Comparison of ENCODE assay signal across 1 cellular context in the genomic region with DNA sequence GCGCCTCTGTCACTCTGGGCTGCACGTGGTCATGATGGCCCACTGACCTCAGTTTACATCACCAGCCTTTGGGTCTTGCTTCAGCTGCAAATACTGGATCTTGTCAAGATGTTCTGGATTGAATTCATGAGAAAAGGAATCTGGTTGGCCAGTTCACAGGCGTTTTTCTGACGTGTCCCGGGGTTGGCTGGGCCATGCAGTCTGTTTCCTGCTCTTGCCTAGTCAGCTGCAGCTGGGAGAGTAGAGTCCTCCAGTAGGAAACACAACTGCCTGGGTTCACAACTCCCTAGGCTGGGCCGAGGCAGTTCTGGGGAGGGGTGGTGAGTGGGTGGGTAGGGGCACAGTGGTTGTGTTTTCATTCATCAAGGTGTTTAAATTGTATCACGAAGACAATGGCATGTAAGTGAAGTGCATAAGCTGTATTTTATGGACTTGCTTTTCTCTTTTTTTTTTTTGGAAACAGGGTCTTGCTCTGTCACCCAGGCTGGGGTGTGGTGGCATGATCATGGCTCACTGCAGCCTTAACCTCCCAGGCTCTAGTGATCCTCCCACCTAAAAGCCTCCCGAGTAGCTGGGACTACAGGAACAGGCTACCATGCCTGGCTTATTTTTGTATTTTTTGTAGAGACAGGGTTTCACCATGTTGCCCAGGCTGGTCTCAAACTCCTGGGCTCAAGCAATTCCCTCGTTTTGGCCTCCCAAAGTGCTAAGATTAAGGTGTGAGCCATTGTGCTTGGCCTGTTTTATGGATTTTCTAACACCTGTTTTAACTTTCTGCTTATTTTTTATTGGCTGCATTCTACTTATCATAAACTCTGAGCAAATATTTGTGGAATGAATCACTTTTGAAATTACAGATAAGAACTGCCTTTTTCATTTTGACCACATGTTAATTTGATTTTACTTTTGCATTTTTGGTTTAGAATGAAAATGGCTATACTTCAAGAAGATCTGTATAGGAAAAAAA.
TF ChIP-seq lines count a peak whose summit lies in the region.

No MANE protein-coding gene starts in this region.

TF ChIP-seq in HepG2, 621 proteins besides CTCF, POLR2A, EP300 and RAD21:
- no peak for TF ChIP-seq TCF12 (IDR thresholded peaks at IDR 0.05)
- TF ChIP-seq TCF12 (CRISPR knock-in tag; IDR thresholded peaks at IDR 0.05) = no peak
- no peak for TF ChIP-seq ZNF512 (CRISPR knock-in tag; IDR thresholded peaks at IDR 0.05)
TF ChIP-seq in HepG2: peak in this region for 0.
